In the genomic region with DNA sequence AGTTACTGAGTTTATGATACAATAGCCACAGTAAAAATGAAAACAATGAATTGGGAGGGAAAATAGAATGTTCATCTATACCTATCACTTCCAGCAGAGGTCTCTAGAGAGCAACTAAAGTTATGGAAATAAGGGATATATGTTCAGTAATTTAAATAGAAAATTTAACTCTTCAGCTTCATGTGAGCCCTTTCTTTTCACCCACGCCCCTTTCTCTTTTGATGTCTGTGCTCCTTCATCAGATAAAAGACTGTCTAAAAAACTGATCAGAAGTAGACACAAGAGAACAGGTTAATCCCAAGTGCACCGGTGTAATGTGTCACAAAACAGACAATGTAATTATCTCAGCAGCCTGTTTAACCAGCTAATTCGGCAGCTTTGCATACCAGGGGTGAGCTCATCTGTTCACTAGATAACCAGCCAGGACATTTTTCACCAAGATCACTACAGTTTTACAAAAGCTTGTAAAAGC, we compare ENCODE assay signal across 8 cellular contexts.
A peak's percentile ranks its signal among the peaks of the same experiment; 100 is the strongest.
DNase-seq lines count a peak whose midpoint lies in the region; ATAC-seq and TF ChIP-seq lines count a peak whose summit lies in the region.

No MANE protein-coding gene starts in this region.

- ATAC-seq in HG02885 (IDR thresholded peaks at IDR 0.05; ENCODE audit: poor library complexity, unreplicated experiment): peak; percentile 60
- ATAC-seq in left lobe of liver: peak; percentile 79
- ATAC-seq in HG03025 (IDR thresholded peaks at IDR 0.05; ENCODE audit: low FRiP score, unreplicated experiment): no peak

- in situ Hi-C loops in GM13977 (cut with MboI; ENCODE audit: low pct_unique_long_range_greater_than_20kb, low sequenced_read_pairs, unreplicated experiment): loop anchor here (10.0 kb wide), 1 partner anchor 92 kb away; no protein-coding TSS in a partner anchor

- no peaks in the 10 kb centered on the region for H3K9me3 Mint-ChIP-seq in brain

- DNase-seq in AG08396 (ENCODE audit: low spot score) (peak; percentile 22), GM13977 (ENCODE audit: low spot score) (peak; percentile 28), NCI-H2227 treated with DMSO at 0.1 percent for 48 hours (lab: John Stamatoyannopoulos, UW) (peak; percentile 61), left lobe of liver (ENCODE audit: low spot score) (no peak), T1000 (lab: John Stamatoyannopoulos, UW) (no peak)

- TF ChIP-seq CTCF in GM13977 (IDR thresholded peaks at IDR 0.05; ENCODE audit: extremely low read depth, insufficient read depth, missing control alignments): peak; percentile 47
- TF ChIP-seq CTCF in brain (conservative IDR thresholded peaks at IDR 0.05): peak; percentile 70 to 74

- H3K36me3 Mint-ChIP-seq in brain: no peaks in the 10 kb centered on the region

- peaks cover 12% of the 10 kb centered on the region for H3K4me1 Mint-ChIP-seq in brain

- no peaks in the 10 kb centered on the region for H3K27me3 Mint-ChIP-seq in brain

- H3K4me3 Mint-ChIP-seq in brain: peak overlapping the region in 3 of 5 experiments; percentile 51 to 69 (median 59)

- peak overlapping the region in 2 of 5 experiments; percentile 26 to 32 for H3K27ac Mint-ChIP-seq in brain

Comparison
In these comparisons a context has a peak if more than half of its experiments do, and no peak if none do; other contexts are left out.
1. DNase-seq: peak in AG08396 (single experiment), GM13977 (single experiment) and NCI-H2227 treated with DMSO at 0.1 percent for 48 hours (single experiment); none in left lobe of liver (single experiment) and T1000 (single experiment).